ENCODE assay signal across 8 cellular contexts in the genomic region with DNA sequence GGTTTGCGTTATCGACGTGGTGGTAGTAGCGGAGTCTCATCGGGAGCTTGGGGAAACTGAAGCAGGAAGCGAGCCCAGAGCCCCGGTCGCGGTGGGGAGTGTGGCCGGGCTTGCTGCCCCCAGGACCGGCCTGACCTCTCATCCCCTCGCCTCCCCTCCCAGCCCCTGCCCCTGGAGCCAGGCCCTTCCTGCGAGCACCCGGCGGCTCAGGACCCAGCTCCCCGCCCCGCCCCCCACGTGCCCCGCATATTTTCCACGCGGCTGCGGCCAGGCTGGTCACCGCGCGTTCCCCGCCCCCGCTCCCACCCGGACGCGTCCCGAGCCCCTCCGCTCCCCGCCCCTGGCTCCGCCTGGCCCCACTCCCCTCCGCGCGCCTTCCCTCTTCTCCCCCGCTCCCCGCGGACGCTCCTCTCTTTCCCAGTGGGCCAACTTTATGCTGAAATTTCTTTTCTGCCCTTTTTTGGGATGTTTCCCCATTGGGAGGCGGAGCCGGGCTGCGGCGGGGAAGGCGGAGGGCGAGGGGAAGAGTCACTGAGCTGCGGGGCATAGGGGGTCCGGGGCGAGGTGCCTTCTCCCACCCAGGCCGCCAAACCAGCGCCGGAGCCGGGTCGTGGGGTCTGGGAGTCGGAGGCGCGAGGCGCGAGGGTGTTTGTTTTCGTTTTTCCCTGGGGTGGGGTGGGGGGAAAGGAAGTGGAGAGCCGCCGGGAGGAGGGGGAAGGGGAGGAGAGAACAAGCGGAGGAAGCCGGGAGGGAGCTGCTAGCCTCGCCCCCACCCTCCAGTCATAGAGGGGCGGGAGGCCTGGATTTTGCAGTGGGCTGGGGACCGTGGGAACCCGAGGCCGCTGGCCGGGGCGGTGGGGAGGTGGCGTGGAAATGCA. TPM values are rescaled to one million over a fixed set of nuclear protein-coding genes. Genes with fewer than 3 reads are reported as not detected.
DNase-seq lines count a peak whose midpoint lies in the region; ATAC-seq and TF ChIP-seq lines count a peak whose summit lies in the region.

No MANE protein-coding gene starts in this region.

- H3K27me3 ChIP-seq in CD4-positive, CD25-positive, alpha-beta regulatory T cell (ENCODE audit: control insufficient read depth, insufficient read depth, low read length) = no peaks in the 10 kb centered on the region

- peaks cover 18% of the 10 kb centered on the region for H3K4me1 ChIP-seq in CD4-positive, CD25-positive, alpha-beta regulatory T cell (ENCODE audit: control insufficient read depth, insufficient read depth, low read length, poor library complexity, severe bottlenecking)

- ATAC-seq in CD4-positive, CD25-positive, alpha-beta regulatory T cell (ENCODE audit: low read depth in 2 of 2) = peak in 1 of 2 donors; percentile 34
- peak; percentile 37 for ATAC-seq in HG02678 (IDR thresholded peaks at IDR 0.05; ENCODE audit: unreplicated experiment)
- no peak for ATAC-seq in GM21717 (IDR thresholded peaks at IDR 0.05; ENCODE audit: unreplicated experiment)
- ATAC-seq in GM21786 (IDR thresholded peaks at IDR 0.05; ENCODE audit: unreplicated experiment) = no peak

- no peak for TF ChIP-seq CTCF in brain (conservative IDR thresholded peaks at IDR 0.05)

- H3K36me3 ChIP-seq in CD4-positive, CD25-positive, alpha-beta regulatory T cell (ENCODE audit: control insufficient read depth, insufficient read depth, low read length) = no peaks in the 10 kb centered on the region

- H3K27me3 Mint-ChIP-seq in CD4-positive, CD25-positive, alpha-beta regulatory T cell = no peaks in the 10 kb centered on the region
- peaks cover 10% of the 10 kb centered on the region for H3K27me3 Mint-ChIP-seq in brain

- peak overlapping the region; percentile 55 for H3K4me3 ChIP-seq in CD4-positive, CD25-positive, alpha-beta regulatory T cell (ENCODE audit: low read depth, low read length)

- peaks cover 2 to 26% (median 11%) of the 10 kb centered on the region in 4 donors for H3K4me1 Mint-ChIP-seq in CD4-positive, CD25-positive, alpha-beta regulatory T cell
- H3K4me1 Mint-ChIP-seq in brain = peaks cover 48% of the 10 kb centered on the region

- H3K9me3 ChIP-seq in CD4-positive, CD25-positive, alpha-beta regulatory T cell (ENCODE audit: control insufficient read depth in 2 of 2, low read length in 2 of 2) = no peaks in the 10 kb centered on the region

- no peaks in the 10 kb centered on the region for H3K36me3 Mint-ChIP-seq in CD4-positive, CD25-positive, alpha-beta regulatory T cell
- H3K36me3 Mint-ChIP-seq in brain = no peaks in the 10 kb centered on the region

- H3K9me3 Mint-ChIP-seq in CD4-positive, CD25-positive, alpha-beta regulatory T cell = no peaks in the 10 kb centered on the region
- H3K9me3 Mint-ChIP-seq in brain = no peaks in the 10 kb centered on the region

- peak overlapping the region; percentile 86 to 97 (median 92) for H3K4me3 Mint-ChIP-seq in CD4-positive, CD25-positive, alpha-beta regulatory T cell
- H3K4me3 Mint-ChIP-seq in brain = peak overlapping the region; percentile 79 to 89 (median 85)

- peak overlapping the region; percentile 47 for H3K27ac ChIP-seq in CD4-positive, CD25-positive, alpha-beta regulatory T cell (ENCODE audit: insufficient read depth, low read length, poor library complexity, severe bottlenecking)

- peak overlapping the region; percentile 67 to 93 (median 78) for H3K27ac Mint-ChIP-seq in CD4-positive, CD25-positive, alpha-beta regulatory T cell
- peak overlapping the region; percentile 47 to 97 (median 90) for H3K27ac Mint-ChIP-seq in brain

- peak; percentile 13 to 24 (median 18) for DNase-seq in CD4-positive, CD25-positive, alpha-beta regulatory T cell
- DNase-seq in SW480 (ENCODE audit: low spot score) (peak; percentile 31), hippocampal formation (lab: John Stamatoyannopoulos, UW) (peak; percentile 17 to 35), putamen (ENCODE audit: low spot score) (peak; percentile 19)

RNA-seq across cellular contexts. Expression of a gene that starts 1.0 kb away (rescaled TPM):
- 38.8 TPM for total RNA-seq in CD4-positive, CD25-positive, alpha-beta regulatory T cell
- not detected for polyA plus RNA-seq in CD4-positive, CD25-positive, alpha-beta regulatory T cell
- 41.8 TPM for polyA plus RNA-seq in brain (ENCODE audit: insufficient read depth, low read depth, low replicate concordance)

RNA-seq across cellular contexts. Expression of a gene that starts 17.0 kb away (rescaled TPM):
- total RNA-seq in CD4-positive, CD25-positive, alpha-beta regulatory T cell = not detected
- under 1 TPM in 1 of 4 donors, not detected in 3; 0.48 TPM for polyA plus RNA-seq in CD4-positive, CD25-positive, alpha-beta regulatory T cell
- polyA plus RNA-seq in brain (ENCODE audit: insufficient read depth, low read depth, low replicate concordance) = 3.7 TPM

RNA-seq across cellular contexts. Expression of a gene that starts 25.7 kb away (rescaled TPM):
- 0.84 TPM for total RNA-seq in CD4-positive, CD25-positive, alpha-beta regulatory T cell
- polyA plus RNA-seq in CD4-positive, CD25-positive, alpha-beta regulatory T cell = under 1 TPM; 0.36 to 0.66 (median 0.44) TPM
- polyA plus RNA-seq in brain (ENCODE audit: insufficient read depth, low read depth, low replicate concordance) = 11.6 TPM

RNA-seq across cellular contexts. Expression of a gene that starts 32.6 kb away (rescaled TPM):
- 31.2 TPM for total RNA-seq in CD4-positive, CD25-positive, alpha-beta regulatory T cell
- polyA plus RNA-seq in CD4-positive, CD25-positive, alpha-beta regulatory T cell = 10 to 100 TPM; 65.8 to 83.2 (median 71.7) TPM
- polyA plus RNA-seq in brain (ENCODE audit: insufficient read depth, low read depth, low replicate concordance) = 45.7 TPM

RNA-seq across cellular contexts. Expression of a gene that starts 32.9 kb away (rescaled TPM):
- 6,542 TPM for total RNA-seq in CD4-positive, CD25-positive, alpha-beta regulatory T cell
- not detected for polyA plus RNA-seq in CD4-positive, CD25-positive, alpha-beta regulatory T cell
- not detected for polyA plus RNA-seq in brain (ENCODE audit: insufficient read depth, low read depth, low replicate concordance)

Comparison
In these comparisons a context has a peak if more than half of its experiments do, and no peak if none do; other contexts are left out.
1. RNA of a gene that starts 1.0 kb away (polyA plus RNA-seq): 41.8 TPM in brain (single experiment); not detected in CD4-positive, CD25-positive, alpha-beta regulatory T cell; every median in the first group is over 10 times any median in the second.
2. Peak in every context shown above with its lines, with median percentiles within 50 percentile points of each other: DNase-seq.